ENCODE assay signal across 17 cellular contexts in the genomic region with DNA sequence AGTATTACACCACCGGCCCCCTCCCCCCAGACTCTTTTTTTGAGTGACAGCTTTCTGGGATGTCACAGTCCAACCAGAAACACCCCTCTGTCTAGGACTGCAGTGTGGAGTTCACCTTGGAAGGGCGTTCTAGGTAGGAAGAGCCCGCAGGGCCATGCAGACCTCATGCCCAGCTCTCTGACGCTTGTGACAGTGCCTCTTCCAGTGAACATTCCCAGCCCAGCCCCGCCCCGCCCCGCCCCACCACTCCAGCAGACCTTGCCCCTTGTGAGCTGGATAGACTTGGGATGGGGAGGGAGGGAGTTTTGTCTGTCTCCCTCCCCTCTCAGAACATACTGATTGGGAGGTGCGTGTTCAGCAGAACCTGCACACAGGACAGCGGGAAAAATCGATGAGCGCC.
DNase-seq lines count a peak whose midpoint lies in the region; ATAC-seq and TF ChIP-seq lines count a peak whose summit lies in the region.
"Had no signal": no experiment of that assay in that cellular context is flagged by ENCODE, and none has a peak within 500 bp of the region (broad histone marks: within the 10 kb centered on the region; RNA-seq: fewer than 3 reads in every experiment).

No MANE protein-coding gene starts in this region.

- H3K4me1 Mint-ChIP-seq in activated CD4-positive, alpha-beta memory T cell treated with anti-CD3 and anti-CD28 coated beads, Interleukin-2, amount 10 ng/mL, durations not matched to agents 7 days and 5 days: peaks cover 4% of the 10 kb centered on the region
- peaks cover 6% of the 10 kb centered on the region for H3K4me1 Mint-ChIP-seq in activated CD4-positive, alpha-beta memory T cell treated with anti-CD3 and anti-CD28 coated beads for 36 hours (ENCODE audit: low read depth)
- H3K4me1 Mint-ChIP-seq: endodermal cell had no signal

- CTCF ChIA-PET in activated CD4-positive, alpha-beta memory T cell treated with anti-CD3 and anti-CD28 coated beads, Interleukin-2, amount 10 ng/mL, durations not matched to agents 7 days and 5 days (lab: Charles Lee): no interaction called here
- CTCF ChIA-PET in activated CD4-positive, alpha-beta memory T cell treated with anti-CD3 and anti-CD28 coated beads for 36 hours (lab: Charles Lee): interaction anchor here (1.1 kb wide), 1 partner anchor 89 kb away, joined by 4 read pairs; no protein-coding TSS in a partner anchor
- CTCF ChIA-PET in RWPE1 (lab: Yijun Ruan, JAX): interaction anchor here (1.1 kb wide), 1 partner anchor 79 kb away, joined by 4 read pairs; no protein-coding TSS in a partner anchor

- H3K36me3 Mint-ChIP-seq in activated CD4-positive, alpha-beta memory T cell treated with anti-CD3 and anti-CD28 coated beads, Interleukin-2, amount 10 ng/mL, durations not matched to agents 7 days and 5 days (ENCODE audit: low read depth): peaks cover 94% of the 10 kb centered on the region
- peaks cover 47% of the 10 kb centered on the region for H3K36me3 Mint-ChIP-seq in activated CD4-positive, alpha-beta memory T cell treated with anti-CD3 and anti-CD28 coated beads for 36 hours

- H3K4me3 Mint-ChIP-seq in activated CD4-positive, alpha-beta memory T cell treated with anti-CD3 and anti-CD28 coated beads, Interleukin-2, amount 10 ng/mL, durations not matched to agents 7 days and 5 days: no peak overlapping the region
- no peak overlapping the region for H3K4me3 Mint-ChIP-seq in activated CD4-positive, alpha-beta memory T cell treated with anti-CD3 and anti-CD28 coated beads for 36 hours
- H3K4me3 Mint-ChIP-seq: endodermal cell had no signal

- no peak overlapping the region for H3K27ac Mint-ChIP-seq in activated CD4-positive, alpha-beta memory T cell treated with anti-CD3 and anti-CD28 coated beads, Interleukin-2, amount 10 ng/mL, durations not matched to agents 7 days and 5 days
- H3K27ac Mint-ChIP-seq in activated CD4-positive, alpha-beta memory T cell treated with anti-CD3 and anti-CD28 coated beads for 36 hours: no peak overlapping the region
- H3K27ac Mint-ChIP-seq: endodermal cell had no signal

- TF ChIP-seq POLR2A in tibial nerve (IDR thresholded peaks at IDR 0.05) (no peak), erythroblast (IDR thresholded peaks at IDR 0.05; ENCODE audit: low read length) (no peak)

- H3K4me1 ChIP-seq in mucosa of descending colon (ENCODE audit: low read depth) (peaks cover 3% of the 10 kb centered on the region), tibial nerve (peaks cover 0 to 69% (median 13%) of the 10 kb centered on the region in 4 donors)

- 93 to 99% methylated on average over 10 to 11 of the region's 11 CpGs for WGBS in tibial nerve, 2 donors

- H3K9me3 ChIP-seq in mucosa of descending colon: no peaks in the 10 kb centered on the region
- no peaks in the 10 kb centered on the region for H3K9me3 ChIP-seq in tibial nerve
- H3K9me3 ChIP-seq: SK-N-SH, stomach had no signal

- peak; percentile 52 for ATAC-seq in mucosa of descending colon

- no peaks in the 10 kb centered on the region for H3K27me3 Mint-ChIP-seq in activated CD4-positive, alpha-beta memory T cell treated with anti-CD3 and anti-CD28 coated beads, Interleukin-2, amount 10 ng/mL, durations not matched to agents 7 days and 5 days
- no peaks in the 10 kb centered on the region for H3K27me3 Mint-ChIP-seq in activated CD4-positive, alpha-beta memory T cell treated with anti-CD3 and anti-CD28 coated beads for 36 hours

- TF ChIP-seq EP300 in tibial nerve (IDR thresholded peaks at IDR 0.05): no peak

- H3K27me3 ChIP-seq in tibial nerve: no peaks in the 10 kb centered on the region
- H3K27me3 ChIP-seq: stomach had no signal

- H3K9me3 Mint-ChIP-seq in activated CD4-positive, alpha-beta memory T cell treated with anti-CD3 and anti-CD28 coated beads, Interleukin-2, amount 10 ng/mL, durations not matched to agents 7 days and 5 days: no peaks in the 10 kb centered on the region
- no peaks in the 10 kb centered on the region for H3K9me3 Mint-ChIP-seq in activated CD4-positive, alpha-beta memory T cell treated with anti-CD3 and anti-CD28 coated beads for 36 hours
- H3K9me3 Mint-ChIP-seq: endodermal cell had no signal

- DNase-seq in activated CD4-positive, alpha-beta memory T cell treated with anti-CD3 and anti-CD28 coated beads, Interleukin-2, amount 10 ng/mL, durations not matched to agents 7 days and 5 days: peak; percentile 6
- no peak for DNase-seq in activated CD4-positive, alpha-beta memory T cell treated with anti-CD3 and anti-CD28 coated beads for 36 hours
- DNase-seq in RWPE1 (ENCODE audit: low spot score): no peak
- peak in 1 of 3 donors; percentile 16 for DNase-seq in mucosa of descending colon
- no peak for DNase-seq in tibial nerve (ENCODE audit: low spot score in 2 of 2)
- DNase-seq in erythroblast (lab: John Stamatoyannopoulos, UW): no peak
- no peak for DNase-seq in NCI-H345 (lab: John Stamatoyannopoulos, UW)
- DNase-seq in amniotic stem cell (lab: John Stamatoyannopoulos, UW): no peak
- DNase-seq: 8988T; activated CD4-positive, alpha-beta T cell treated with anti-CD3 and anti-CD28 coated beads for 4 hours; activated CD8-positive, alpha-beta memory T cell treated with anti-CD3 and anti-CD28 coated beads, Interleukin-2, amount 50 U/mL, for 4 hours; activated naive CD4-positive, alpha-beta T cell treated with Interleukin-2 at 50 U/mL for 16 hours; endodermal cell; SK-N-SH; stimulated activated CD4-positive, alpha-beta T cell treated with anti-CD3 and anti-CD28 coated beads, Interleukin-2, amount 100 ng/mL, for 24 hours; stomach had no signal

- intact Hi-C loops in activated CD4-positive, alpha-beta memory T cell treated with anti-CD3 and anti-CD28 coated beads for 36 hours (cut with micrococcal nuclease): no loop called here
- intact Hi-C loops in mucosa of descending colon (cut with DNase I, micrococcal nuclease): no loop called here

- POLR2A ChIA-PET in activated CD4-positive, alpha-beta memory T cell treated with anti-CD3 and anti-CD28 coated beads, Interleukin-2, amount 10 ng/mL, durations not matched to agents 7 days and 5 days (lab: Charles Lee): no interaction called here
- POLR2A ChIA-PET in activated CD4-positive, alpha-beta memory T cell treated with anti-CD3 and anti-CD28 coated beads for 36 hours (lab: Charles Lee): no interaction called here
- POLR2A ChIA-PET in RWPE1 (lab: Yijun Ruan, JAX; ENCODE audit: low non-redundant PET): no interaction called here

- no peak for TF ChIP-seq CTCF in RWPE1 (conservative IDR thresholded peaks at IDR 0.05; ENCODE audit: low read depth)
- TF ChIP-seq CTCF in mucosa of descending colon (IDR thresholded peaks at IDR 0.05): no peak
- TF ChIP-seq CTCF in tibial nerve (IDR thresholded peaks at IDR 0.05): no peak

- H3K36me3 ChIP-seq in mucosa of descending colon (ENCODE audit: low read depth) (no peaks in the 10 kb centered on the region), tibial nerve (peaks cover 0 to 76% (median 6%) of the 10 kb centered on the region in 3 donors)

- H3K4me3 ChIP-seq in mucosa of descending colon: no peak overlapping the region
- H3K4me3 ChIP-seq in tibial nerve: no peak overlapping the region
- H3K4me3 ChIP-seq: stomach had no signal

- H3K27ac ChIP-seq in RWPE1 (peak overlapping the region; percentile 19; the same call in 1 of the 2 replicates), tibial nerve (peak overlapping the region in 3 of 4 donors; percentile 63 to 86 (median 82))
- H3K27ac ChIP-seq: C4-2B had no signal
